In genomic region chr18:45687617-45688016, GRCh38 we compare ENCODE assay signal across 8 cellular contexts.
A peak's percentile ranks its signal among the peaks of the same experiment; 100 is the strongest.
DNase-seq lines count a peak whose midpoint lies in the region; ATAC-seq, FAIRE-seq and TF ChIP-seq lines count a peak whose summit lies in the region.

No MANE protein-coding gene starts in this region.

- peak; percentile 47 for DNase-seq in activated naive CD4-positive, alpha-beta T cell treated with anti-CD3 and anti-CD28 coated beads, Interleukin-2, amount 10 ng/mL, durations not matched to agents 7 days and 5 days
- no peak for DNase-seq in activated naive CD4-positive, alpha-beta T cell treated with Interleukin-2 at 50 U/mL for 16 hours
- no peak for DNase-seq in RWPE2 (ENCODE audit: low spot score)
- DNase-seq in retina = peak; percentile 18
- no peak for DNase-seq in NCI-H1092 (lab: John Stamatoyannopoulos, UW)
- DNase-seq in GDM1 (lab: John Stamatoyannopoulos, UW) = no peak
- no peak for DNase-seq in HTR-8/SVneo (ENCODE audit: insufficient read length, low spot score)

- no peaks in the 10 kb centered on the region for H3K36me3 ChIP-seq in RWPE2 (ENCODE audit: low read depth)

- H3K4me3 Mint-ChIP-seq in activated naive CD4-positive, alpha-beta T cell treated with anti-CD3 and anti-CD28 coated beads, Interleukin-2, amount 10 ng/mL, durations not matched to agents 7 days and 5 days = peak overlapping the region; percentile 77

- TF ChIP-seq CTCF in RWPE2 (IDR thresholded peaks at IDR 0.05; ENCODE audit: poor library complexity, severe bottlenecking) = no peak

- H3K9me3 ChIP-seq in RWPE2 (ENCODE audit: severe bottlenecking) = no peaks in the 10 kb centered on the region

- H3K27ac Mint-ChIP-seq in activated naive CD4-positive, alpha-beta T cell treated with anti-CD3 and anti-CD28 coated beads, Interleukin-2, amount 10 ng/mL, durations not matched to agents 7 days and 5 days = peak overlapping the region; percentile 94

- no peaks in the 10 kb centered on the region for H3K9me3 Mint-ChIP-seq in activated naive CD4-positive, alpha-beta T cell treated with anti-CD3 and anti-CD28 coated beads, Interleukin-2, amount 10 ng/mL, durations not matched to agents 7 days and 5 days

- no peak overlapping the region for H3K27ac ChIP-seq in RWPE2 (ENCODE audit: poor library complexity, severe bottlenecking)

- no peaks in the 10 kb centered on the region for H3K27me3 ChIP-seq in RWPE2 (ENCODE audit: insufficient read depth, poor library complexity, severe bottlenecking)

- H3K4me1 ChIP-seq in RWPE2 (ENCODE audit: insufficient read depth, poor library complexity, severe bottlenecking) = no peaks in the 10 kb centered on the region

- H3K27me3 Mint-ChIP-seq in activated naive CD4-positive, alpha-beta T cell treated with anti-CD3 and anti-CD28 coated beads, Interleukin-2, amount 10 ng/mL, durations not matched to agents 7 days and 5 days = peaks cover 37% of the 10 kb centered on the region

- peaks cover 61% of the 10 kb centered on the region for H3K4me1 Mint-ChIP-seq in activated naive CD4-positive, alpha-beta T cell treated with anti-CD3 and anti-CD28 coated beads, Interleukin-2, amount 10 ng/mL, durations not matched to agents 7 days and 5 days

- ATAC-seq in HG02885 (IDR thresholded peaks at IDR 0.05; ENCODE audit: poor library complexity, unreplicated experiment) = peak; percentile 47
- 0 out of 3 replicates have a peak, but pooled peaks have one; percentile 8 for ATAC-seq in RWPE2 (ENCODE audit: low read depth)

- no peak overlapping the region for H3K4me3 ChIP-seq in RWPE2 (ENCODE audit: severe bottlenecking)

- CTCF ChIA-PET in activated naive CD4-positive, alpha-beta T cell treated with anti-CD3 and anti-CD28 coated beads, Interleukin-2, amount 10 ng/mL, durations not matched to agents 7 days and 5 days (lab: Charles Lee) = interaction anchor here (0.8 to 6.9 kb wide), 11 partner anchors 17 to 386 kb away, joined by 3 to 97 read pairs (median 6); no protein-coding TSS in a partner anchor

- no peak for FAIRE-seq in HTR-8/SVneo (lab: Jason Lieb, UNC)

- H3K36me3 Mint-ChIP-seq in activated naive CD4-positive, alpha-beta T cell treated with anti-CD3 and anti-CD28 coated beads, Interleukin-2, amount 10 ng/mL, durations not matched to agents 7 days and 5 days = no peaks in the 10 kb centered on the region

Comparison
In these comparisons a context has a peak if more than half of its experiments do, and no peak if none do; other contexts are left out.
1. DNase-seq: peak in activated naive CD4-positive, alpha-beta T cell treated with anti-CD3 and anti-CD28 coated beads, Interleukin-2, amount 10 ng/mL, durations not matched to agents 7 days and 5 days (single experiment) and retina (single experiment); none in activated naive CD4-positive, alpha-beta T cell treated with Interleukin-2 at 50 U/mL for 16 hours (single experiment), RWPE2 (single experiment), NCI-H1092 (single experiment), GDM1 (single experiment) and HTR-8/SVneo (single experiment).